In genomic region chr5:79235222-79235577, GRCh38 we compare ENCODE assay signal across 8 cellular contexts. TPM values are rescaled to one million over a fixed set of nuclear protein-coding genes. Genes with fewer than 3 reads are reported as not detected.
DNase-seq lines count a peak whose midpoint lies in the region; ATAC-seq lines count a peak whose summit lies in the region.

No MANE protein-coding gene starts in this region.

- H3K27ac ChIP-seq in CD4-positive, alpha-beta memory T cell (ENCODE audit: low read depth, low read length): peak overlapping the region; percentile 96
- H3K27ac ChIP-seq in SJSA1 (no peak overlapping the region), rectal smooth muscle tissue (ENCODE audit: low read depth, low read length) (peak overlapping the region; percentile 92)

- DNase-seq in CD4-positive, alpha-beta memory T cell: peak in 2 of 5 donors; percentile 24 to 45
- no peak for DNase-seq in SJSA1 (ENCODE audit: low read depth in 1 of 2, low spot score in 2 of 2)
- DNase-seq in fibroblast of gingiva (ENCODE audit: low read depth): peak; percentile 77
- no peak for DNase-seq in NCI-H1092 (lab: John Stamatoyannopoulos, UW)

- no peaks in the 10 kb centered on the region for H3K27me3 ChIP-seq in CD4-positive, alpha-beta memory T cell (ENCODE audit: insufficient read depth, low read length)
- H3K27me3 ChIP-seq in SJSA1 (replicated peaks) (no peaks in the 10 kb centered on the region), rectal smooth muscle tissue (ENCODE audit: control insufficient read depth, insufficient read depth, low read length) (no peaks in the 10 kb centered on the region)

- H3K36me3 ChIP-seq in CD4-positive, alpha-beta memory T cell (ENCODE audit: insufficient read depth, low read length): no peaks in the 10 kb centered on the region
- peaks cover 4% of the 10 kb centered on the region for H3K36me3 ChIP-seq in SJSA1
- no peaks in the 10 kb centered on the region for H3K36me3 ChIP-seq in rectal smooth muscle tissue (ENCODE audit: control insufficient read depth, insufficient read depth, low read length)

- peaks cover 0 to 15% of the 10 kb centered on the region in 2 donors for H3K36me3 Mint-ChIP-seq in CD4-positive, alpha-beta memory T cell

- peak overlapping the region; percentile 83 to 93 for H3K4me3 ChIP-seq in CD4-positive, alpha-beta memory T cell (ENCODE audit: low read length in 2 of 2)
- H3K4me3 ChIP-seq in SJSA1 (peak overlapping the region; percentile 91), rectal smooth muscle tissue (ENCODE audit: low read length) (peak overlapping the region; percentile 84)

- peaks cover 0 to 2% of the 10 kb centered on the region in 2 donors for H3K27me3 Mint-ChIP-seq in CD4-positive, alpha-beta memory T cell

- POLR2A ChIA-PET in CD4-positive, alpha-beta memory T cell (lab: Charles Lee; ENCODE audit: partially characterized antibody): interaction anchor here (1.1 to 1.2 kb wide), 2 partner anchors 250 to 875 kb away, joined by 3 to 5 read pairs; partner anchors contain the start of genes ARSB and SCAMP1

- no peak overlapping the region for H3K9ac ChIP-seq in rectal smooth muscle tissue (ENCODE audit: low read length)

- peaks cover 9 to 27% (median 19%) of the 10 kb centered on the region in 4 donors for H3K4me1 Mint-ChIP-seq in CD4-positive, alpha-beta memory T cell

- peak overlapping the region; percentile 95 to 99 (median 95) for H3K4me3 Mint-ChIP-seq in CD4-positive, alpha-beta memory T cell

- peaks cover 34% of the 10 kb centered on the region for H3K4me1 ChIP-seq in CD4-positive, alpha-beta memory T cell (ENCODE audit: insufficient read depth, low read length)
- peaks cover 20% of the 10 kb centered on the region for H3K4me1 ChIP-seq in SJSA1 (replicated peaks)
- no peaks in the 10 kb centered on the region for H3K4me1 ChIP-seq in rectal smooth muscle tissue (ENCODE audit: control insufficient read depth, insufficient read depth, low read length)

- CTCF ChIA-PET in CD4-positive, alpha-beta memory T cell (lab: Charles Lee; ENCODE audit: partially characterized antibody): interaction anchor here (1.4 kb wide), 1 partner anchor 17 kb away, joined by 4 read pairs; no protein-coding TSS in a partner anchor

- ATAC-seq in GM21786 (IDR thresholded peaks at IDR 0.05; ENCODE audit: unreplicated experiment) (peak; percentile 9), GM19395 (IDR thresholded peaks at IDR 0.05; ENCODE audit: unreplicated experiment) (no peak), HG03196 (IDR thresholded peaks at IDR 0.05; ENCODE audit: unreplicated experiment) (no peak)

- H3K9me3 Mint-ChIP-seq in CD4-positive, alpha-beta memory T cell: no peaks in the 10 kb centered on the region

- peak overlapping the region; percentile 96 to 99 (median 98) for H3K27ac Mint-ChIP-seq in CD4-positive, alpha-beta memory T cell

- H3K9me3 ChIP-seq in CD4-positive, alpha-beta memory T cell (ENCODE audit: control insufficient read depth in 1 of 2, low read length in 2 of 2): no peaks in the 10 kb centered on the region
- H3K9me3 ChIP-seq in SJSA1 (replicated peaks): no peaks in the 10 kb centered on the region

- intact Hi-C loops in CD4-positive, alpha-beta memory T cell (cut with micrococcal nuclease): loop anchor here (5.0 to 10.0 kb wide), 7 partner anchors 52 to 1458 kb away; partner anchors contain the start of genes AP3B1, DHFR, HOMER1 and MSH3

RNA-seq across cellular contexts. Expression of gene JMY, which starts 0.7 kb away (rescaled TPM):
- 10 to 100 TPM; 25.7 to 29.7 TPM for total RNA-seq in CD4-positive, alpha-beta memory T cell
- 1 to 10 TPM; 4.0 to 5.4 TPM for polyA plus RNA-seq in CD4-positive, alpha-beta memory T cell
- total RNA-seq in SJSA1 (2014; rRNA removed; shearing (Covaris generic)): 2.3 and 2.9 TPM in 2 replicates
